ENCODE assay signal across 7 cellular contexts in the genomic region with DNA sequence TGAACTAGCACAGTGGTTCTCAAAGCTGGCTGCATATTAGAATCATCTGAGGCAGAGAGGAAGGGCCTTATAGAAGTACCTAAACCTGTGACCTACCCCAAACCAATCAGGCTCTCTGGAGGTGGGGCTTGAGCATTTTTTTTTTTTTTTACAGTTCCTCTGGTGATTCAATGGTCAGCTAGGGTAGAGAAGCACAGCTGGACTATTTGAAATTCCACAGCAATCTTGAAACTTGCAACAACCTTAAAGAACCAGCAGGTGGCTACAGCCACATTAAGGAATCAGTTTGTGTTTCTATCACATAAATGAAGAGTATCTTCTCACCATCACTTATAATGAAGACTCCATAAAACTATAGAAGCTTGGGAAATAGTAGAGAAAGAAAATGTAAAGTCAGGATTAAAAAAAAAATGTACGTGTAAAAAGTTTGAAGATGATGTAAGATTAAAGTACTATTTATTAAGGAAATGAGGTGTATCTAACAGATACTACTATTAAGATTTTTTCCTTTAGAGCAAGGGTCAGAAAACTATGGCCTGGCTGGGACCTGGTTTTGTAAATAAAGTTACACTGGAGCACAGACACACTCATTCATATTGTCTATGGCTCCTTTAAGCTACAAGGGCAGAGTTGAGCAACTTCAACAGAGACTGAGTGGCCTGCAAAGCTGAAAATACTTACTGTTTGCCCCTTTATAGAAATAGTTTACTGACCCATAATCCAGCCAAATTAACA. TPM values are rescaled to one million over a fixed set of nuclear protein-coding genes. Genes with fewer than 3 reads are reported as not detected.
A peak's percentile ranks its signal among the peaks of the same experiment; 100 is the strongest.
DNase-seq lines count a peak whose midpoint lies in the region; ATAC-seq and TF ChIP-seq lines count a peak whose summit lies in the region.

No MANE protein-coding gene starts in this region.

- H3K36me3 ChIP-seq in colonic mucosa (no peaks in the 10 kb centered on the region), lung (ENCODE audit: control insufficient read depth in 2 of 2, insufficient read depth in 2 of 2, low read length in 2 of 2) (no peaks in the 10 kb centered on the region)

- peak; percentile 44 for ATAC-seq in lung (ENCODE audit: insufficient read depth, low FRiP score)
- no peak for ATAC-seq in HG03039 (IDR thresholded peaks at IDR 0.05; ENCODE audit: unreplicated experiment)
- no peak for ATAC-seq in HG02610 (IDR thresholded peaks at IDR 0.05; ENCODE audit: unreplicated experiment)

- DNase-seq in EH (ENCODE audit: low read depth) (peak; percentile 89), H4 (ENCODE audit: low spot score) (peak; percentile 82), NCI-H446 treated with DMSO at 0.1 percent for 48 hours (lab: John Stamatoyannopoulos, UW) (peak; percentile 5), colonic mucosa (no peak), lung (ENCODE audit: low spot score) (no peak)

- H3K27me3 ChIP-seq in colonic mucosa (no peaks in the 10 kb centered on the region), lung (ENCODE audit: control insufficient read depth, insufficient read depth) (no peaks in the 10 kb centered on the region)

- H3K9me3 ChIP-seq in colonic mucosa (no peaks in the 10 kb centered on the region), lung (ENCODE audit: control insufficient read depth in 2 of 2, insufficient read depth in 1 of 2, low read length in 1 of 2) (no peaks in the 10 kb centered on the region)

- H3K27ac ChIP-seq in colonic mucosa, result no peak overlapping the region
- no peak overlapping the region for H3K27ac ChIP-seq in lung (ENCODE audit: low read depth in 1 of 2, low read length in 1 of 2)

- H3K9ac ChIP-seq in colonic mucosa (ENCODE audit: low read depth in 2 of 2, low read length in 2 of 2), result no peak overlapping the region

- H3K4me1 ChIP-seq in colonic mucosa, result peaks cover 4% of the 10 kb centered on the region
- peaks cover 0 to 5% of the 10 kb centered on the region in 2 donors for H3K4me1 ChIP-seq in lung (ENCODE audit: control insufficient read depth in 2 of 2, insufficient read depth in 2 of 2, low read length in 2 of 2)

- intact Hi-C loops in colonic mucosa (cut with DNase I), result no loop called here

- 21 to 58% methylated on average over 1 of the region's 1 CpG for WGBS in lung, 2 donors

- TF ChIP-seq CTCF in colonic mucosa (IDR thresholded peaks at IDR 0.05), result peak; percentile 51
- TF ChIP-seq CTCF in lung (IDR thresholded peaks at IDR 0.05; ENCODE audit: control extremely low read depth, extremely low read depth), result peak; percentile 33

- no peak overlapping the region for H3K4me3 ChIP-seq in colonic mucosa
- no peak overlapping the region for H3K4me3 ChIP-seq in lung

RNA-seq across cellular contexts. Expression of a gene that starts 3.8 kb away (rescaled TPM):
- 7.1 and 7.3 TPM in 2 replicates for total RNA-seq in H4 (2014; rRNA removed; shearing (Covaris generic))
- total RNA-seq in colonic mucosa (1 to 10 TPM; 3.2 to 7.4 TPM), lung (10 to 100 TPM in 1 of 2 donors, 1 to 10 TPM in 1; 7.1 to 34.7 TPM)
- 10 to 100 TPM in 1 of 2 donors, 1 to 10 TPM in 1; 3.7 to 26.6 TPM for polyA plus RNA-seq in lung

Comparison
In these comparisons a context has a peak if more than half of its experiments do, and no peak if none do; other contexts are left out.
1. DNase-seq: peak in EH (single experiment), H4 (single experiment) and NCI-H446 treated with DMSO at 0.1 percent for 48 hours (single experiment); none in colonic mucosa (single experiment) and lung (single experiment).